ENCODE assay signal across 9 cellular contexts in the genomic region with DNA sequence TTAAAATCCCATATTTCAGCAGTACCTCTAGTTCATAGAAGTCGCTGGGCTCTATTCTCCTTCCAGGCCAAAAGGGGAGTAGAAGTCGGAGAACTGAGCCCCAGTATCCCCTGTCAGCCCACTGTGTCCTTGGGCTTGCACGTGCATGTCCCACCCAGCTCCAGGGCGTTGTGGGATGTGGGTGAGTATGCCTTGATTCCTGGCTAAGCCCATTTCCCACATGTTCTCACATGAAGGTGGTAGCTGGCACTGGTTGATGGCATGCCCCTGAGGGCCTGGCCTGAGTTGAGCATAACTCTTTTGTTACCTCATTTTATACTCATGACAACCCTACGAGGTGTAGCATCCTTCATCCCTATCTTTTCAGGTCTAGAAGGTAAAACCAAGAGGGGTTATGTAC. TPM values are rescaled to one million over a fixed set of nuclear protein-coding genes. Genes with fewer than 3 reads are reported as not detected.
"Had no signal": no experiment of that assay in that cellular context is flagged by ENCODE, and none has a peak within 500 bp of the region (broad histone marks: within the 10 kb centered on the region; RNA-seq: fewer than 3 reads in every experiment).

No MANE protein-coding gene starts in this region.

- DNase-seq: GM23248, GOT3, H7, HFFc6 had no signal

- H3K4me3 ChIP-seq: GM23248, HAP-1 had no signal

- H3K27ac ChIP-seq: GM23248, HL-60 had no signal

RNA-seq across cellular contexts. Expression of a gene that starts 8.0 kb away (rescaled TPM):
- total RNA-seq: HepG2, HT1080 had no signal

RNA-seq across cellular contexts. Expression of a gene that starts 46.0 kb away (rescaled TPM):
- total RNA-seq: GM23248, H4, H7, HepG2, HT1080 had no signal
